In genomic region chr1:151540021-151540981, GRCh38 we compare ENCODE assay signal across 1 cellular context.
TF ChIP-seq lines count a peak whose summit lies in the region.

A gene with protein sequence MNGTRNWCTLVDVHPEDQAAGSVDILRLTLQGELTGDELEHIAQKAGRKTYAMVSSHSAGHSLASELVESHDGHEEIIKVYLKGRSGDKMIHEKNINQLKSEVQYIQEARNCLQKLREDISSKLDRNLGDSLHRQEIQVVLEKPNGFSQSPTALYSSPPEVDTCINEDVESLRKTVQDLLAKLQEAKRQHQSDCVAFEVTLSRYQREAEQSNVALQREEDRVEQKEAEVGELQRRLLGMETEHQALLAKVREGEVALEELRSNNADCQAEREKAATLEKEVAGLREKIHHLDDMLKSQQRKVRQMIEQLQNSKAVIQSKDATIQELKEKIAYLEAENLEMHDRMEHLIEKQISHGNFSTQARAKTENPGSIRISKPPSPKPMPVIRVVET (plus strand): TSS chr1:151540309. CDS start chr1:151540367, 58 bp downstream.

TF ChIP-seq in K562, 482 proteins besides CTCF, POLR2A, EP300 and RAD21 (continued from another document and continues in another):
- TF ChIP-seq CEBPZ (IDR thresholded peaks at IDR 0.05; ENCODE audit: borderline replicate concordance, low read depth, low read length) (no peak), CEBPB (tag; IDR thresholded peaks at IDR 0.05) (no peak), ZNF134 (CRISPR knock-in tag; conservative IDR thresholded peaks at IDR 0.05) (no peak; the same call in 1 of the 2 replicates), ZNF217 (CRISPR knock-in tag; IDR thresholded peaks at IDR 0.05) (no peak), TOE1 (IDR thresholded peaks at IDR 0.05; ENCODE audit: borderline replicate concordance) (no peak; the same call in 1 of the 2 replicates), TOE1 (CRISPR knock-in tag; IDR thresholded peaks at IDR 0.05; ENCODE audit: borderline replicate concordance, low read depth) (no peak), ZNF76 (CRISPR knock-in tag; IDR thresholded peaks at IDR 0.05; ENCODE audit: borderline replicate concordance) (no peak), ZNF3 (CRISPR knock-in tag; IDR thresholded peaks at IDR 0.05) (no peak), CHD1 (IDR thresholded peaks at IDR 0.05; ENCODE audit: low read length) (peak; percentile 56), PHF20 (IDR thresholded peaks at IDR 0.05; ENCODE audit: partially characterized antibody) (no peak), ZNF655 (CRISPR knock-in tag; IDR thresholded peaks at IDR 0.05) (no peak), SIN3A (IDR thresholded peaks at IDR 0.05; ENCODE audit: borderline replicate concordance in 2 of 2, control insufficient read depth in 1 of 2, low read depth in 2 of 2, low read length in 2 of 2) (0 out of 4 replicates have a peak, but pooled peaks of 1 of the 2 experiments have one; percentile 57), PYGO2 (tag; IDR thresholded peaks at IDR 0.05) (no peak), RBFOX2 (IDR thresholded peaks at IDR 0.05; ENCODE audit: low read depth, low read length) (peak; percentile 99), THRB (CRISPR knock-in tag; conservative IDR thresholded peaks at IDR 0.05) (no peak), MIER1 (IDR thresholded peaks at IDR 0.05; ENCODE audit: low read depth) (no peak), ZBTB49 (CRISPR knock-in tag; IDR thresholded peaks at IDR 0.05; ENCODE audit: borderline replicate concordance) (no peak), KLF1 (tag; IDR thresholded peaks at IDR 0.05) (no peak; the same call in 1 of the 2 replicates), ZNF77 (CRISPR knock-in tag; IDR thresholded peaks at IDR 0.05) (no peak), NCOA2 (IDR thresholded peaks at IDR 0.05; ENCODE audit: partially characterized antibody in 2 of 2) (no peak), XRCC4 (IDR thresholded peaks at IDR 0.05; ENCODE audit: extremely low read depth, insufficient read depth, insufficient read length) (no peak), LCOR (CRISPR knock-in tag; IDR thresholded peaks at IDR 0.05) (0 out of 2 replicates have a peak, but pooled peaks have one; percentile 26), KDM4B (IDR thresholded peaks at IDR 0.05; ENCODE audit: borderline replicate concordance in 2 of 2, low read depth in 1 of 2) (no peak; a peak in 1 of 4 replicates), CREBBP (IDR thresholded peaks at IDR 0.05; ENCODE audit: low read depth, low read length) (no peak), ETS1 (conservative IDR thresholded peaks at IDR 0.05; ENCODE audit: control insufficient read depth, low read depth, low read length) (peak; percentile 61), HNRNPUL1 (IDR thresholded peaks at IDR 0.05; ENCODE audit: low read length) (no peak), SMARCA5 (IDR thresholded peaks at IDR 0.05) (peak; percentile 87; the same call in 1 of the 2 replicates), CC2D1A (IDR thresholded peaks at IDR 0.05) (no peak), PATZ1 (CRISPR knock-in tag; IDR thresholded peaks at IDR 0.05; ENCODE audit: borderline replicate concordance) (no peak), PTRF (tag; IDR thresholded peaks at IDR 0.05) (no peak), TBL1XR1 (IDR thresholded peaks at IDR 0.05; ENCODE audit: low read length in 2 of 2) (no peak), SMAD3 (CRISPR knock-in tag; conservative IDR thresholded peaks at IDR 0.05) (no peak), MYC (IDR thresholded peaks at IDR 0.05; ENCODE audit: low read depth, low read length) (peak; percentile 35), MYC (CRISPR knock-in tag; IDR thresholded peaks at IDR 0.05; ENCODE audit: borderline replicate concordance, low read depth) (no peak), BRD4 (IDR thresholded peaks at IDR 0.05) (no peak), ZBTB12 (CRISPR knock-in tag; IDR thresholded peaks at IDR 0.05) (no peak), DACH1 (IDR thresholded peaks at IDR 0.05; ENCODE audit: partially characterized antibody) (no peak), MED1 (CRISPR knock-in tag; IDR thresholded peaks at IDR 0.05; ENCODE audit: borderline replicate concordance) (no peak)
- TF ChIP-seq, protein P1, sequence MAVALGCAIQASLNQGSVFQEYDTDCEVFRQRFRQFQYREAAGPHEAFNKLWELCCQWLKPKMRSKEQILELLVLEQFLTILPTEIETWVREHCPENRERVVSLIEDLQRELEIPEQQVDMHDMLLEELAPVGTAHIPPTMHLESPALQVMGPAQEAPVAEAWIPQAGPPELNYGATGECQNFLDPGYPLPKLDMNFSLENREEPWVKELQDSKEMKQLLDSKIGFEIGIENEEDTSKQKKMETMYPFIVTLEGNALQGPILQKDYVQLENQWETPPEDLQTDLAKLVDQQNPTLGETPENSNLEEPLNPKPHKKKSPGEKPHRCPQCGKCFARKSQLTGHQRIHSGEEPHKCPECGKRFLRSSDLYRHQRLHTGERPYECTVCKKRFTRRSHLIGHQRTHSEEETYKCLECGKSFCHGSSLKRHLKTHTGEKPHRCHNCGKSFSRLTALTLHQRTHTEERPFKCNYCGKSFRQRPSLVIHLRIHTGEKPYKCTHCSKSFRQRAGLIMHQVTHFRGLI (CRISPR knock-in tag; IDR thresholded peaks at IDR 0.05) = no peak
- TF ChIP-seq, protein P2, sequence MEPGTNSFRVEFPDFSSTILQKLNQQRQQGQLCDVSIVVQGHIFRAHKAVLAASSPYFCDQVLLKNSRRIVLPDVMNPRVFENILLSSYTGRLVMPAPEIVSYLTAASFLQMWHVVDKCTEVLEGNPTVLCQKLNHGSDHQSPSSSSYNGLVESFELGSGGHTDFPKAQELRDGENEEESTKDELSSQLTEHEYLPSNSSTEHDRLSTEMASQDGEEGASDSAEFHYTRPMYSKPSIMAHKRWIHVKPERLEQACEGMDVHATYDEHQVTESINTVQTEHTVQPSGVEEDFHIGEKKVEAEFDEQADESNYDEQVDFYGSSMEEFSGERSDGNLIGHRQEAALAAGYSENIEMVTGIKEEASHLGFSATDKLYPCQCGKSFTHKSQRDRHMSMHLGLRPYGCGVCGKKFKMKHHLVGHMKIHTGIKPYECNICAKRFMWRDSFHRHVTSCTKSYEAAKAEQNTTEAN (CRISPR knock-in tag; IDR thresholded peaks at IDR 0.05) = no peak
- TF ChIP-seq, protein P3, sequence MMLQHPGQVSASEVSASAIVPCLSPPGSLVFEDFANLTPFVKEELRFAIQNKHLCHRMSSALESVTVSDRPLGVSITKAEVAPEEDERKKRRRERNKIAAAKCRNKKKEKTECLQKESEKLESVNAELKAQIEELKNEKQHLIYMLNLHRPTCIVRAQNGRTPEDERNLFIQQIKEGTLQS (IDR thresholded peaks at IDR 0.05) = peak; percentile 70
- TF ChIP-seq, protein P3 (CRISPR knock-in tag; conservative IDR thresholded peaks at IDR 0.05) = no peak
- TF ChIP-seq, protein P4, sequence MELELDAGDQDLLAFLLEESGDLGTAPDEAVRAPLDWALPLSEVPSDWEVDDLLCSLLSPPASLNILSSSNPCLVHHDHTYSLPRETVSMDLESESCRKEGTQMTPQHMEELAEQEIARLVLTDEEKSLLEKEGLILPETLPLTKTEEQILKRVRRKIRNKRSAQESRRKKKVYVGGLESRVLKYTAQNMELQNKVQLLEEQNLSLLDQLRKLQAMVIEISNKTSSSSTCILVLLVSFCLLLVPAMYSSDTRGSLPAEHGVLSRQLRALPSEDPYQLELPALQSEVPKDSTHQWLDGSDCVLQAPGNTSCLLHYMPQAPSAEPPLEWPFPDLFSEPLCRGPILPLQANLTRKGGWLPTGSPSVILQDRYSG (tag; conservative IDR thresholded peaks at IDR 0.05; ENCODE audit: low read depth) = no peak
